Comparison of ENCODE assay signal across 1 cellular context in genomic region chr6:21845018-21845417, GRCh38.
TF ChIP-seq lines count a peak whose summit lies in the region.

No MANE protein-coding gene starts in this region.

TF ChIP-seq in GM23338, 12 proteins besides CTCF, POLR2A, EP300 and RAD21 (continued from another document):
- TF ChIP-seq, protein P1, sequence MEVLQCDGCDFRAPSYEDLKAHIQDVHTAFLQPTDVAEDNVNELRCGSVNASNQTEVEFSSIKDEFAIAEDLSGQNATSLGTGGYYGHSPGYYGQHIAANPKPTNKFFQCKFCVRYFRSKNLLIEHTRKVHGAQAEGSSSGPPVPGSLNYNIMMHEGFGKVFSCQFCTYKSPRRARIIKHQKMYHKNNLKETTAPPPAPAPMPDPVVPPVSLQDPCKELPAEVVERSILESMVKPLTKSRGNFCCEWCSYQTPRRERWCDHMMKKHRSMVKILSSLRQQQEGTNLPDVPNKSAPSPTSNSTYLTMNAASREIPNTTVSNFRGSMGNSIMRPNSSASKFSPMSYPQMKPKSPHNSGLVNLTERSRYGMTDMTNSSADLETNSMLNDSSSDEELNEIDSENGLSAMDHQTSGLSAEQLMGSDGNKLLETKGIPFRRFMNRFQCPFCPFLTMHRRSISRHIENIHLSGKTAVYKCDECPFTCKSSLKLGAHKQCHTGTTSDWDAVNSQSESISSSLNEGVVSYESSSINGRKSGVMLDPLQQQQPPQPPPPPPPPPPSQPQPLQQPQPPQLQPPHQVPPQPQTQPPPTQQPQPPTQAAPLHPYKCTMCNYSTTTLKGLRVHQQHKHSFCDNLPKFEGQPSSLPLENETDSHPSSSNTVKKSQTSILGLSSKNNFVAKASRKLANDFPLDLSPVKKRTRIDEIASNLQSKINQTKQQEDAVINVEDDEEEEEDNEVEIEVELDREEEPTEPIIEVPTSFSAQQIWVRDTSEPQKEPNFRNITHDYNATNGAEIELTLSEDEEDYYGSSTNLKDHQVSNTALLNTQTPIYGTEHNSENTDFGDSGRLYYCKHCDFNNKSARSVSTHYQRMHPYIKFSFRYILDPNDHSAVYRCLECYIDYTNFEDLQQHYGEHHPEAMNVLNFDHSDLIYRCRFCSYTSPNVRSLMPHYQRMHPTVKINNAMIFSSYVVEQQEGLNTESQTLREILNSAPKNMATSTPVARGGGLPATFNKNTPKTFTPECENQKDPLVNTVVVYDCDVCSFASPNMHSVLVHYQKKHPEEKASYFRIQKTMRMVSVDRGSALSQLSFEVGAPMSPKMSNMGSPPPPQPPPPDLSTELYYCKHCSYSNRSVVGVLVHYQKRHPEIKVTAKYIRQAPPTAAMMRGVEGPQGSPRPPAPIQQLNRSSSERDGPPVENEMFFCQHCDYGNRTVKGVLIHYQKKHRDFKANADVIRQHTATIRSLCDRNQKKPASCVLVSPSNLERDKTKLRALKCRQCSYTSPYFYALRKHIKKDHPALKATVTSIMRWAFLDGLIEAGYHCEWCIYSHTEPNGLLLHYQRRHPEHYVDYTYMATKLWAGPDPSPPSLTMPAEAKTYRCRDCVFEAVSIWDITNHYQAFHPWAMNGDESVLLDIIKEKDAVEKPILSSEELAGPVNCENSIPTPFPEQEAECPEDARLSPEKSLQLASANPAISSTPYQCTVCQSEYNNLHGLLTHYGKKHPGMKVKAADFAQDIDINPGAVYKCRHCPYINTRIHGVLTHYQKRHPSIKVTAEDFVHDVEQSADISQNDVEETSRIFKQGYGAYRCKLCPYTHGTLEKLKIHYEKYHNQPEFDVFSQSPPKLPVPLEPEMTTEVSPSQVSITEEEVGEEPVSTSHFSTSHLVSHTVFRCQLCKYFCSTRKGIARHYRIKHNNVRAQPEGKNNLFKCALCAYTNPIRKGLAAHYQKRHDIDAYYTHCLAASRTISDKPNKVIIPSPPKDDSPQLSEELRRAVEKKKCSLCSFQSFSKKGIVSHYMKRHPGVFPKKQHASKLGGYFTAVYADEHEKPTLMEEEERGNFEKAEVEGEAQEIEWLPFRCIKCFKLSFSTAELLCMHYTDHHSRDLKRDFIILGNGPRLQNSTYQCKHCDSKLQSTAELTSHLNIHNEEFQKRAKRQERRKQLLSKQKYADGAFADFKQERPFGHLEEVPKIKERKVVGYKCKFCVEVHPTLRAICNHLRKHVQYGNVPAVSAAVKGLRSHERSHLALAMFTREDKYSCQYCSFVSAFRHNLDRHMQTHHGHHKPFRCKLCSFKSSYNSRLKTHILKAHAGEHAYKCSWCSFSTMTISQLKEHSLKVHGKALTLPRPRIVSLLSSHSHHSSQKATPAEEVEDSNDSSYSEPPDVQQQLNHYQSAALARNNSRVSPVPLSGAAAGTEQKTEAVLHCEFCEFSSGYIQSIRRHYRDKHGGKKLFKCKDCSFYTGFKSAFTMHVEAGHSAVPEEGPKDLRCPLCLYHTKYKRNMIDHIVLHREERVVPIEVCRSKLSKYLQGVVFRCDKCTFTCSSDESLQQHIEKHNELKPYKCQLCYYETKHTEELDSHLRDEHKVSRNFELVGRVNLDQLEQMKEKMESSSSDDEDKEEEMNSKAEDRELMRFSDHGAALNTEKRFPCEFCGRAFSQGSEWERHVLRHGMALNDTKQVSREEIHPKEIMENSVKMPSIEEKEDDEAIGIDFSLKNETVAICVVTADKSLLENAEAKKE (CRISPR knock-in tag; IDR thresholded peaks at IDR 0.05): no peak
- TF ChIP-seq NANOG (IDR thresholded peaks at IDR 0.05; ENCODE audit: borderline replicate concordance) (no peak), ZNF331 (CRISPR knock-in tag; IDR thresholded peaks at IDR 0.05; ENCODE audit: low read depth) (no peak), ETS1 (IDR thresholded peaks at IDR 0.05) (no peak)
